17 cellular contexts compared by ENCODE assay signal in genomic region chr1:155202731-155203515, GRCh38.
"Had no signal": no experiment of that assay in that cellular context is flagged by ENCODE, and none has a peak within 500 bp of the region (broad histone marks: within the 10 kb centered on the region; RNA-seq: fewer than 3 reads in every experiment).

No MANE protein-coding gene starts in this region.

- H3K27ac Mint-ChIP-seq: activated T-helper 1 cell treated with anti-CD3 and anti-CD28 coated beads, Interleukin-12 subunit alpha, Interleukin-12 subunit beta, Interleukin-2, Interleukin-4 antibody, amounts not matched to agents 30 ng/mL and 10 ng/mL and 1 ng/mL, durations not matched to agents 14 hours and 24 hours and 36 hours; endodermal cell; naive B cell; stimulated activated memory B cell treated with anti-CD40 and anti-IgM and Interleukin-4, amounts not matched to agents 10 μg/mL and 1 μg/mL and 100 μg/mL, for 72 hours had no signal

- H3K36me3 Mint-ChIP-seq: naive B cell; stimulated activated memory B cell treated with anti-CD40 and anti-IgM and Interleukin-4, amounts not matched to agents 10 μg/mL and 1 μg/mL and 100 μg/mL, for 72 hours had no signal

- ATAC-seq: left lobe of liver; stimulated activated memory B cell treated with anti-CD40 and anti-IgM and Interleukin-4, amounts not matched to agents 10 μg/mL and 1 μg/mL and 100 μg/mL, for 72 hours had no signal

- DNase-seq: activated CD4-positive, alpha-beta T cell treated with anti-CD3 and anti-CD28 coated beads, Interleukin-2, amount 50 U/mL, for 48 hours; activated CD4-positive, CD25-positive, alpha-beta regulatory T cell treated with anti-CD3 and anti-CD28 coated beads, Interleukin-2, amount 50 U/mL, for 72 hours; activated CD8-positive, alpha-beta memory T cell treated with anti-CD3 and anti-CD28 coated beads, Interleukin-2, amount 50 U/mL, for 48 hours; anterior cingulate cortex; dorsolateral prefrontal cortex; endodermal cell; erythroblast; islet precursor cell; naive B cell; retina; T-helper 9 cell; thyroid gland had no signal

- H3K36me3 ChIP-seq: breast epithelium, thyroid gland had no signal

- H2AFZ ChIP-seq: hepatocyte had no signal

- H3K79me2 ChIP-seq: hepatocyte had no signal

- H3K27ac ChIP-seq: breast epithelium, dorsolateral prefrontal cortex, hepatocyte, thyroid gland had no signal

- H3K4me2 ChIP-seq: hepatocyte had no signal

- H3K27me3 Mint-ChIP-seq: naive B cell; stimulated activated memory B cell treated with anti-CD40 and anti-IgM and Interleukin-4, amounts not matched to agents 10 μg/mL and 1 μg/mL and 100 μg/mL, for 72 hours had no signal

- H3K27me3 ChIP-seq: breast epithelium, dorsolateral prefrontal cortex, hepatocyte, thyroid gland had no signal

- H3K9me3 Mint-ChIP-seq: activated T-helper 1 cell treated with anti-CD3 and anti-CD28 coated beads, Interleukin-12 subunit alpha, Interleukin-12 subunit beta, Interleukin-2, Interleukin-4 antibody, amounts not matched to agents 30 ng/mL and 10 ng/mL and 1 ng/mL, durations not matched to agents 14 hours and 24 hours and 36 hours; endodermal cell; naive B cell; stimulated activated memory B cell treated with anti-CD40 and anti-IgM and Interleukin-4, amounts not matched to agents 10 μg/mL and 1 μg/mL and 100 μg/mL, for 72 hours had no signal

- H3K4me3 Mint-ChIP-seq: activated T-helper 1 cell treated with anti-CD3 and anti-CD28 coated beads, Interleukin-12 subunit alpha, Interleukin-12 subunit beta, Interleukin-2, Interleukin-4 antibody, amounts not matched to agents 30 ng/mL and 10 ng/mL and 1 ng/mL, durations not matched to agents 14 hours and 24 hours and 36 hours; endodermal cell; stimulated activated memory B cell treated with anti-CD40 and anti-IgM and Interleukin-4, amounts not matched to agents 10 μg/mL and 1 μg/mL and 100 μg/mL, for 72 hours had no signal

- H3K9me3 ChIP-seq: breast epithelium, thyroid gland had no signal

- H3K4me3 ChIP-seq: breast epithelium, dorsolateral prefrontal cortex, hepatocyte, thyroid gland had no signal
